ENCODE assay signal across 1 cellular context in genomic region chr3:46960801-46961200, GRCh38.
TF ChIP-seq lines count a peak whose summit lies in the region.

No MANE protein-coding gene starts in this region.

TF ChIP-seq in endothelial cell of umbilical vein, 7 proteins besides CTCF, POLR2A, EP300 and RAD21 (continued from another document):
- no peak for TF ChIP-seq JUN (IDR thresholded peaks at IDR 0.05; ENCODE audit: borderline replicate concordance, insufficient read depth, insufficient read length, low read depth)
- TF ChIP-seq GATA2 (IDR thresholded peaks at IDR 0.05; ENCODE audit: insufficient read depth, insufficient read length, low read depth, low read length), result no peak
- TF ChIP-seq FOS (IDR thresholded peaks at IDR 0.05; ENCODE audit: borderline replicate concordance, insufficient read depth, low read length), result no peak
- TF ChIP-seq MAX (IDR thresholded peaks at IDR 0.05; ENCODE audit: insufficient read depth, insufficient read length), result no peak
- no peak for TF ChIP-seq MYC (IDR thresholded peaks at IDR 0.05; ENCODE audit: low read depth, low read length)
TF ChIP-seq in endothelial cell of umbilical vein: peak in this region for 0.
